Comparison of ENCODE assay signal across 9 cellular contexts in the genomic region with DNA sequence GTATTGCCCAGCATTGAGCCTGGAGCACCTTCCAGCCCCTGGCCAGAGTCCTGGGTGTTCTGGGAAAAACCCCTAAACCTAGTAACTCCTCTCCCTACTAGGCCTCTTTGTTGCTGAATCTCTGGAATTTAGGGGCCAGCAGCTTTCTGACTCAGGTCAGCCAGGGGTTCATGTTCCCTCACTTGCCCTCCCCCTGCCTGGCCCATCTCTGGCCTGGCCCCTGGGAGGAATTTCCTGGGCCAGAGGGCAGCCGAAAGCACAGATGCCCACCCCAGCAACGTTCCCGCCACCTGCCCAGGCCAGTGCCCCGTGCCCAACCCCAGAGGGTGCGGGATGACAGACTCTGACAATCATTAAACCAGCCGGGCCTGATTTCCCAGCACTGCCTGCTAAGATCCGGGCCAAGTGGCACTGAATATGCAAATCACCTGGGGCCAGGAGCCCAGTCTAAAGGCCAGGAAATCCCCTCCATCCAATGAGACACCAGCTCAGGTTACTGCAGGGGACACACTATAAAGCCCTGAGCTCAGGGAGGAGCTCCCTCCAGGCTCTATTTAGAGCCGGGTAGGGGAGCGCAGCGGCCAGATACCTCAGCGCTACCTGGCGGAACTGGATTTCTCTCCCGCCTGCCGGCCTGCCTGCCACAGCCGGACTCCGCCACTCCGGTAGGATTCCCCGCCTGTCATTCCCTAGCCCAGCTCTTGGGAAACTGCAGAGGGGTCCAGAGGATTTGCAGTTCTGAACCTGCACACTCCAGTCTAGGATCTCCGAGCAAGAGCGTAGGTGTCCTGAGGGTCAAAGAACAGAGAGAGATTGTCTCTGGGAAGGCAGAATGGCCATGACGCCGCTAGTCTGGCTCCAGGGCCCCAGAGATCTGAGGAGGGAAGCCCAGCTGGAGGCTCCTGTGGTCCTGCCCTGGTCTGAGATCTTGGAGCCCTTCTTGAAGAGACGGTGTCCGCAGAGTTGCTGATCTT. TPM values are rescaled to one million over a fixed set of nuclear protein-coding genes. Genes with fewer than 3 reads are reported as not detected.
DNase-seq lines count a peak whose midpoint lies in the region; ATAC-seq and TF ChIP-seq lines count a peak whose summit lies in the region.
"Had no signal": no experiment of that assay in that cellular context is flagged by ENCODE, and none has a peak within 500 bp of the region (broad histone marks: within the 10 kb centered on the region; RNA-seq: fewer than 3 reads in every experiment).

A gene (plus strand): TSS at position 546 of the 974 bp plus-strand sequence. CDS start 550 bp downstream, outside the sequence.

- peak within 1 kb of the TSS; percentile 76 to 95 for H3K9ac ChIP-seq in liver (ENCODE audit: low read depth in 1 of 2, low read length in 2 of 2)

- peak; percentile 32 to 57 for TF ChIP-seq RAD21 in liver (IDR thresholded peaks at IDR 0.05)

- no peak within 1 kb of the TSS for H3K4me3 Mint-ChIP-seq in HFFc6
- H3K4me3 Mint-ChIP-seq: dendritic cell treated with granulocyte-macrophage colony-stimulating factor and Interleukin-4, amounts not matched to agents 40 ng/mL and 50 ng/mL, for 4 days had no signal

- H3K36me3 Mint-ChIP-seq in HFFc6 (ENCODE audit: low read depth): peaks cover 14% of the 10 kb centered on the region

- TF ChIP-seq CTCF in WERI-Rb-1 (IDR thresholded peaks at IDR 0.05; ENCODE audit: low read depth, low read length): peak; percentile 18; the same call in 1 of the 2 replicates
- TF ChIP-seq CTCF in liver (IDR thresholded peaks at IDR 0.05; ENCODE audit: low read depth, low read length, missing input control): no peak
- TF ChIP-seq CTCF in HFFc6 (IDR thresholded peaks at IDR 0.05): no peak

- no peaks in the 10 kb centered on the region for H3K9me3 ChIP-seq in WERI-Rb-1 (ENCODE audit: severe bottlenecking)
- no peaks in the 10 kb centered on the region for H3K9me3 ChIP-seq in liver (ENCODE audit: control insufficient read depth in 4 of 4, low read length in 3 of 4)

- H3K4me3 ChIP-seq in WERI-Rb-1 (ENCODE audit: low read depth, low read length): peak within 1 kb of the TSS; percentile 44
- peak within 1 kb of the TSS; percentile 65 to 89 (median 86) for H3K4me3 ChIP-seq in liver (ENCODE audit: low read depth in 1 of 3, low read length in 3 of 3)

- H3K27ac ChIP-seq in WERI-Rb-1 (peak within 1 kb of the TSS; percentile 64), liver (ENCODE audit: low read depth in 1 of 2, low read length in 2 of 2) (peak within 1 kb of the TSS; percentile 89 to 94)

- 33% methylated on average over 24 of the region's 24 CpGs for WGBS in liver

- H3K27ac Mint-ChIP-seq in HFFc6: no peak within 1 kb of the TSS
- H3K27ac Mint-ChIP-seq: dendritic cell treated with granulocyte-macrophage colony-stimulating factor and Interleukin-4, amounts not matched to agents 40 ng/mL and 50 ng/mL, for 4 days had no signal

- peak; percentile 75 for ATAC-seq in GM21390 (IDR thresholded peaks at IDR 0.05; ENCODE audit: unreplicated experiment)
- ATAC-seq in GM19328 (IDR thresholded peaks at IDR 0.05; ENCODE audit: unreplicated experiment): no peak

- H3K27me3 ChIP-seq in WERI-Rb-1 (ENCODE audit: insufficient read depth, low read depth, severe bottlenecking) (no peaks in the 10 kb centered on the region), liver (ENCODE audit: control insufficient read depth in 4 of 4, insufficient read depth in 4 of 4, low read length in 3 of 4) (no peaks in the 10 kb centered on the region)

- peaks cover 20% of the 10 kb centered on the region for H3K27me3 Mint-ChIP-seq in HFFc6 (ENCODE audit: insufficient read depth)
- H3K27me3 Mint-ChIP-seq: dendritic cell treated with granulocyte-macrophage colony-stimulating factor and Interleukin-4, amounts not matched to agents 40 ng/mL and 50 ng/mL, for 4 days had no signal

- H3K4me1 Mint-ChIP-seq in HFFc6 (ENCODE audit: low read depth): peaks cover 29% of the 10 kb centered on the region

- peaks cover 6 to 45% (median 31%) of the 10 kb centered on the region in 4 donors for H3K4me1 ChIP-seq in liver (ENCODE audit: control insufficient read depth in 4 of 4, insufficient read depth in 4 of 4, low read length in 3 of 4)

- H3K9me3 Mint-ChIP-seq in HFFc6: no peaks in the 10 kb centered on the region
- H3K9me3 Mint-ChIP-seq: dendritic cell treated with granulocyte-macrophage colony-stimulating factor and Interleukin-4, amounts not matched to agents 40 ng/mL and 50 ng/mL, for 4 days had no signal

- H3K36me3 ChIP-seq in WERI-Rb-1: peaks cover 66% of the 10 kb centered on the region
- H3K36me3 ChIP-seq in liver (ENCODE audit: control insufficient read depth in 4 of 4, insufficient read depth in 3 of 4, low read depth in 1 of 4, low read length in 3 of 4): peaks cover 12 to 20% (median 15%) of the 10 kb centered on the region in 4 donors

- DNase-seq in Daoy (ENCODE audit: low read depth) (peak; percentile 85), HuH-7.5 (ENCODE audit: low spot score) (peak; percentile 89), WERI-Rb-1 (peak; percentile 98), HFFc6 (no peak), 8988T (no peak)

TF ChIP-seq in liver, 16 proteins besides CTCF, POLR2A, EP300 and RAD21:
- TF ChIP-seq HNF4G (IDR thresholded peaks at IDR 0.05): peak; percentile 62
- TF ChIP-seq, protein P1, sequence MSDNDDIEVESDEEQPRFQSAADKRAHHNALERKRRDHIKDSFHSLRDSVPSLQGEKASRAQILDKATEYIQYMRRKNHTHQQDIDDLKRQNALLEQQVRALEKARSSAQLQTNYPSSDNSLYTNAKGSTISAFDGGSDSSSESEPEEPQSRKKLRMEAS (IDR thresholded peaks at IDR 0.05): peak; percentile 81
- TF ChIP-seq SP1 (IDR thresholded peaks at IDR 0.05): peak; percentile 98
- peak; percentile 100 for TF ChIP-seq TAF1 (conservative IDR thresholded peaks at IDR 0.05)
- TF ChIP-seq JUND (IDR thresholded peaks at IDR 0.05): peak; percentile 76 to 78
- TF ChIP-seq, protein P2, sequence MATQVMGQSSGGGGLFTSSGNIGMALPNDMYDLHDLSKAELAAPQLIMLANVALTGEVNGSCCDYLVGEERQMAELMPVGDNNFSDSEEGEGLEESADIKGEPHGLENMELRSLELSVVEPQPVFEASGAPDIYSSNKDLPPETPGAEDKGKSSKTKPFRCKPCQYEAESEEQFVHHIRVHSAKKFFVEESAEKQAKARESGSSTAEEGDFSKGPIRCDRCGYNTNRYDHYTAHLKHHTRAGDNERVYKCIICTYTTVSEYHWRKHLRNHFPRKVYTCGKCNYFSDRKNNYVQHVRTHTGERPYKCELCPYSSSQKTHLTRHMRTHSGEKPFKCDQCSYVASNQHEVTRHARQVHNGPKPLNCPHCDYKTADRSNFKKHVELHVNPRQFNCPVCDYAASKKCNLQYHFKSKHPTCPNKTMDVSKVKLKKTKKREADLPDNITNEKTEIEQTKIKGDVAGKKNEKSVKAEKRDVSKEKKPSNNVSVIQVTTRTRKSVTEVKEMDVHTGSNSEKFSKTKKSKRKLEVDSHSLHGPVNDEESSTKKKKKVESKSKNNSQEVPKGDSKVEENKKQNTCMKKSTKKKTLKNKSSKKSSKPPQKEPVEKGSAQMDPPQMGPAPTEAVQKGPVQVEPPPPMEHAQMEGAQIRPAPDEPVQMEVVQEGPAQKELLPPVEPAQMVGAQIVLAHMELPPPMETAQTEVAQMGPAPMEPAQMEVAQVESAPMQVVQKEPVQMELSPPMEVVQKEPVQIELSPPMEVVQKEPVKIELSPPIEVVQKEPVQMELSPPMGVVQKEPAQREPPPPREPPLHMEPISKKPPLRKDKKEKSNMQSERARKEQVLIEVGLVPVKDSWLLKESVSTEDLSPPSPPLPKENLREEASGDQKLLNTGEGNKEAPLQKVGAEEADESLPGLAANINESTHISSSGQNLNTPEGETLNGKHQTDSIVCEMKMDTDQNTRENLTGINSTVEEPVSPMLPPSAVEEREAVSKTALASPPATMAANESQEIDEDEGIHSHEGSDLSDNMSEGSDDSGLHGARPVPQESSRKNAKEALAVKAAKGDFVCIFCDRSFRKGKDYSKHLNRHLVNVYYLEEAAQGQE (IDR thresholded peaks at IDR 0.05): peak; percentile 98
- TF ChIP-seq EGR1 (IDR thresholded peaks at IDR 0.05; ENCODE audit: low read depth in 2 of 2): peak in 1 of 2 donors; percentile 46
- TF ChIP-seq, protein P3, sequence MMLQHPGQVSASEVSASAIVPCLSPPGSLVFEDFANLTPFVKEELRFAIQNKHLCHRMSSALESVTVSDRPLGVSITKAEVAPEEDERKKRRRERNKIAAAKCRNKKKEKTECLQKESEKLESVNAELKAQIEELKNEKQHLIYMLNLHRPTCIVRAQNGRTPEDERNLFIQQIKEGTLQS (IDR thresholded peaks at IDR 0.05): peak; percentile 77
- peak; percentile 92 to 97 for TF ChIP-seq RXRA (IDR thresholded peaks at IDR 0.05)
- TF ChIP-seq, protein P4, sequence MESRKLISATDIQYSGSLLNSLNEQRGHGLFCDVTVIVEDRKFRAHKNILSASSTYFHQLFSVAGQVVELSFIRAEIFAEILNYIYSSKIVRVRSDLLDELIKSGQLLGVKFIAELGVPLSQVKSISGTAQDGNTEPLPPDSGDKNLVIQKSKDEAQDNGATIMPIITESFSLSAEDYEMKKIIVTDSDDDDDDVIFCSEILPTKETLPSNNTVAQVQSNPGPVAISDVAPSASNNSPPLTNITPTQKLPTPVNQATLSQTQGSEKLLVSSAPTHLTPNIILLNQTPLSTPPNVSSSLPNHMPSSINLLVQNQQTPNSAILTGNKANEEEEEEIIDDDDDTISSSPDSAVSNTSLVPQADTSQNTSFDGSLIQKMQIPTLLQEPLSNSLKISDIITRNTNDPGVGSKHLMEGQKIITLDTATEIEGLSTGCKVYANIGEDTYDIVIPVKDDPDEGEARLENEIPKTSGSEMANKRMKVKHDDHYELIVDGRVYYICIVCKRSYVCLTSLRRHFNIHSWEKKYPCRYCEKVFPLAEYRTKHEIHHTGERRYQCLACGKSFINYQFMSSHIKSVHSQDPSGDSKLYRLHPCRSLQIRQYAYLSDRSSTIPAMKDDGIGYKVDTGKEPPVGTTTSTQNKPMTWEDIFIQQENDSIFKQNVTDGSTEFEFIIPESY (IDR thresholded peaks at IDR 0.05): peak; percentile 73
- peak; percentile 67 for TF ChIP-seq NR2F2 (IDR thresholded peaks at IDR 0.05)
- TF ChIP-seq FOXA2 (IDR thresholded peaks at IDR 0.05): peak; percentile 52
- TF ChIP-seq FOXA1 (IDR thresholded peaks at IDR 0.05): peak; percentile 87
- peak; percentile 64 for TF ChIP-seq YY1 (IDR thresholded peaks at IDR 0.05)
- peak; percentile 82 to 90 for TF ChIP-seq HNF4A (conservative IDR thresholded peaks at IDR 0.05)
- peak in 1 of 2 donors; percentile 48 for TF ChIP-seq GABPA (IDR thresholded peaks at IDR 0.05 in 1 of 2, conservative IDR thresholded peaks at IDR 0.05 in 1 of 2)

RNA-seq across cellular contexts. Expression of the gene that starts here (rescaled TPM):
- 7.0 and 9.9 TPM in 2 replicates for total RNA-seq in Daoy (2014; rRNA removed; shearing (Covaris generic))
- total RNA-seq in liver: 10 to 100 TPM; 10.1 to 38.7 TPM
- 10 to 100 TPM; 22.2 to 29.0 TPM for polyA plus RNA-seq in liver
- under 1 TPM in 2 of 6 experiments, not detected in 4; 0.09 TPM for total RNA-seq in HFFc6 (2021; fragmentation: NEBNext Ultra II Directional; extraction: Animal tissue kit (Norgen Biotek cat#: 25700))

Comparison
In these comparisons a context has a peak if more than half of its experiments do, and no peak if none do; other contexts are left out.
1. DNase-seq: peak in Daoy (single experiment), HuH-7.5 (single experiment) and WERI-Rb-1 (single experiment); none in HFFc6 (single experiment) and 8988T (single experiment).